Comparison of ENCODE assay signal across 13 cellular contexts in the genomic region with DNA sequence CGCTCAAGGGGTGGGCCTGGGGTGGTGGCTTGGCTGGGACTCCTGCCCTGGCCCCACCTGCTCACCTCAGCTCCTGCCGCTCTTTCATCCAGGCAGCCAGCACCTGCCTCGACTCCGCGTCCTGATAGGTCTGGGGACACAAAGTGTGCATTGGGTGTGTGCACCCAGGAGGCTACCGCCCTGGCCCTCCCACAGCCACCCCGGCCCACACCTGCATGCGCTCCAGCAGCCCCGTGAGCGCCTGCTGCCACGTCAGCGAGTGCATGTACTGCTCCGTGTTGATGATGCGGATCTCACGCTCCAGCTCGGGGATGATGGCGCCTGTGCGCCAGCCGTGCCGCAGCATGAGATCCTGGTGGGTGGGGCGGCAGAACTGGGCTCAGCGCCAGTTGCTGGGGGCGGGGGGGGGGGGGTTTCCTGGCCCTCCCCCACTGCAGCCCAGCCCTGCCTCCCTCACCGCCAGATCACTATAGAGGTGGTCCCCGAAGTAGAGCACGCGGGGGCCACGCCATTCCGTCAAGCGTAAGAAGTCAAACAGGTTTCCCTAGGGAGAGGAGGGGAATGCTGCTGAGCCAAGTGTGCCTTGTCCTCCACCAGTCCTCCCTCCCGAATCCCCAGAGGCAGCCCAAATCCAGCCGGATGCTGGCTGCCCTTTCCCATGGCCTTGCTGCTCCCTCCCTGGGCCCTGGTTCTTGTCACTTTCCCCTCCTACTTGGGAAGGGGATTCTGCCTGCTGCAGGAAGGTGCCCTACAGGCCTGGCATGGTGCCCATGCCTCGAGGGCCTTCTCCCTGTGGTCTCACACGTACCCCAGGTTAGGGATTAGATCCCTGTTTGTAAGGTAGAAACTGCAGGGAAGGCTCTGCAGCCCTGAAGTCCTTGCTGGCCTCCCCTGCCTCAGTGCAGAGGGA. TPM values are rescaled to one million over a fixed set of nuclear protein-coding genes. Genes with fewer than 3 reads are reported as not detected.
A peak's percentile ranks its signal among the peaks of the same experiment; 100 is the strongest.
DNase-seq lines count a peak whose midpoint lies in the region; ATAC-seq and TF ChIP-seq lines count a peak whose summit lies in the region.
"Had no signal": no experiment of that assay in that cellular context is flagged by ENCODE, and none has a peak within 500 bp of the region (broad histone marks: within the 10 kb centered on the region; RNA-seq: fewer than 3 reads in every experiment).

No MANE protein-coding gene starts in this region.

- H3K27me3 Mint-ChIP-seq in mesothelial cell of epicardium (ENCODE audit: low read depth), result no peaks in the 10 kb centered on the region
- H3K27me3 Mint-ChIP-seq: naive B cell had no signal

- 41 to 55% methylated on average over 11 to 13 of the region's 34 CpGs for WGBS in esophagus squamous epithelium, 2 donors

- intact Hi-C loops in esophagus squamous epithelium (cut with DNase I), result no loop called here

- no peaks in the 10 kb centered on the region for H3K9me3 ChIP-seq in esophagus squamous epithelium

- ATAC-seq in GM21367 (IDR thresholded peaks at IDR 0.05; ENCODE audit: unreplicated experiment), result no peak
- no peak for ATAC-seq in GM21381 (IDR thresholded peaks at IDR 0.05; ENCODE audit: unreplicated experiment)

- H3K4me1 ChIP-seq in esophagus squamous epithelium, result peaks cover 25 to 62% (median 27%) of the 10 kb centered on the region in 3 donors

- H3K36me3 ChIP-seq in esophagus squamous epithelium, result peaks cover 6 to 51% (median 19%) of the 10 kb centered on the region in 3 donors

- no peak overlapping the region for H3K4me3 Mint-ChIP-seq in mesothelial cell of epicardium
- H3K4me3 Mint-ChIP-seq: naive B cell had no signal

- no peak for TF ChIP-seq POLR2A in esophagus squamous epithelium (IDR thresholded peaks at IDR 0.05)

- peak overlapping the region in 2 of 4 donors; percentile 7 to 41 for H3K4me3 ChIP-seq in esophagus squamous epithelium

- peak overlapping the region; percentile 77 for H3K27ac Mint-ChIP-seq in mesothelial cell of epicardium

- no peaks in the 10 kb centered on the region for H3K27me3 ChIP-seq in esophagus squamous epithelium

- peak; percentile 62 for DNase-seq in NCI-H510A treated with DMSO at 0.1 percent for 48 hours (lab: John Stamatoyannopoulos, UW)
- DNase-seq in esophagus squamous epithelium (lab: John Stamatoyannopoulos, UW), result no peak
- no peak for DNase-seq in mesothelial cell of epicardium (ENCODE audit: low spot score in 2 of 2, unreplicated experiment in 2 of 2)
- no peak for DNase-seq in CD1c-positive myeloid dendritic cell (ENCODE audit: extremely low spot score)
- no peak for DNase-seq in GM03348 (ENCODE audit: low spot score)
- DNase-seq: activated T-cell treated with anti-CD3 and anti-CD28 coated beads, Interleukin-2, amount 50 U/mL, for 48 hours; cerebellar nuclear complex; hypothalamus; naive B cell; NCI-H1694 had no signal

- TF ChIP-seq CTCF in 22Rv1 (IDR thresholded peaks at IDR 0.05), result no peak
- no peak for TF ChIP-seq CTCF in esophagus squamous epithelium (IDR thresholded peaks at IDR 0.05)
- TF ChIP-seq CTCF in mesothelial cell of epicardium (IDR thresholded peaks at IDR 0.05; ENCODE audit: unreplicated experiment), result no peak

- H3K4me1 Mint-ChIP-seq in mesothelial cell of epicardium, result peaks cover 25% of the 10 kb centered on the region
- H3K4me1 Mint-ChIP-seq: naive B cell had no signal

- H3K9me3 Mint-ChIP-seq in mesothelial cell of epicardium, result no peaks in the 10 kb centered on the region
- H3K9me3 Mint-ChIP-seq: naive B cell had no signal

- H3K27ac ChIP-seq in 22Rv1 (peak overlapping the region; percentile 34), esophagus squamous epithelium (peak overlapping the region; percentile 79 to 90 (median 86))

- peaks cover 10% of the 10 kb centered on the region for H3K36me3 Mint-ChIP-seq in mesothelial cell of epicardium
- H3K36me3 Mint-ChIP-seq: naive B cell had no signal

RNA-seq across cellular contexts. Expression of gene NT5DC2, which starts 8.7 kb away (rescaled TPM):
- total RNA-seq in esophagus squamous epithelium, result 10 to 100 TPM; 58.9 to 79.5 (median 70.2) TPM
- total RNA-seq in mesothelial cell of epicardium, result 256 to 266 TPM (median 266 TPM) in 3 replicates

RNA-seq across cellular contexts. Expression of gene UQCC5, which starts 11.4 kb away (rescaled TPM):
- total RNA-seq in esophagus squamous epithelium (1 to 10 TPM in 3 of 4 donors, under 1 TPM in 1; 0.32 to 5.1 (median 1.9) TPM), mesothelial cell of epicardium (12.7 to 13.0 TPM (median 12.9 TPM) in 3 replicates)

RNA-seq across cellular contexts. Expression of gene STAB1, which starts 29.9 kb away (rescaled TPM):
- total RNA-seq in esophagus squamous epithelium (10 to 100 TPM in 3 of 4 donors, 1 to 10 TPM in 1; 5.6 to 69.4 (median 32.3) TPM), mesothelial cell of epicardium (0.29 to 0.71 TPM (median 0.66 TPM) in 3 replicates)
